ENCODE assay signal across 17 cellular contexts in the genomic region with DNA sequence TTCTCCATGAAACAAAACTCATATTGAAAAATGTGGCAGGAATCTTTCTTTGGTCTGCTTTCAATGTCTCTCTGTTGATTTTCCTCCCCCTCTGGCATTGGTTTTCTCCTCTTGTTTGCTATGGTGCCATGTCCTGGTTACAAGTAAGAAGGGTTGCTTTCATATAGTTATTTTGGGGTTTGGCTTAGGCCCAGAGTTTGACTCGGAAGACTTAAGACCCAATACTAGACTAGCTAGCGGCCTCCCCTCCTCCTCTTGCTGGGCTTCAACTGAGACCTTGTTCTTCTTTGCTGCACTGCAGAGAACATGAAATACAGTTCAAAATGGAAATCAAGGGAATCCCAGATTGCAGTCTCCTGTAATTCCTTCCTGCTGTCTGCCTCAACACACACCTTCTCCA. TPM values are rescaled to one million over a fixed set of nuclear protein-coding genes. Genes with fewer than 3 reads are reported as not detected.
A peak's percentile ranks its signal among the peaks of the same experiment; 100 is the strongest.
DNase-seq lines count a peak whose midpoint lies in the region; TF ChIP-seq lines count a peak whose summit lies in the region.
"Had no signal": no experiment of that assay in that cellular context is flagged by ENCODE, and none has a peak within 500 bp of the region (broad histone marks: within the 10 kb centered on the region; RNA-seq: fewer than 3 reads in every experiment).

No MANE protein-coding gene starts in this region.

- in situ Hi-C loops in SK-MEL-5 (cut with HindIII; ENCODE audit: low pct_unique_long_range_greater_than_20kb, low sequenced_read_pairs) = no loop called here

- no peaks in the 10 kb centered on the region for H3K9me3 ChIP-seq in tibial artery
- H3K9me3 ChIP-seq: BLaER1, colonic mucosa had no signal

- H3K36me3 Mint-ChIP-seq in neural crest cell (ENCODE audit: low read depth) = peaks cover 5% of the 10 kb centered on the region

- peak overlapping the region in 58 of 59 donors; percentile 0 to 83 (median 73) for H3K27ac ChIP-seq in dorsolateral prefrontal cortex
- peak overlapping the region; percentile 96 to 97 for H3K27ac ChIP-seq in tibial artery
- H3K27ac ChIP-seq: BLaER1, colonic mucosa, epithelial cell of prostate had no signal

- H3K27ac Mint-ChIP-seq in neural crest cell (ENCODE audit: unreplicated experiment) = peak overlapping the region; percentile 2
- H3K27ac Mint-ChIP-seq: activated naive CD8-positive, alpha-beta T cell treated with anti-CD3 and anti-CD28 coated beads, Interleukin-2, amount 50 U/mL, for 24 hours; activated T-helper 17 cell treated with anti-CD3 and anti-CD28 coated beads, Interleukin-2, amount 50 U/mL, for 72 hours; T-helper 2 cell treated with Interferon-gamma antibody and Interleukin-4, amounts not matched to agents 5 μg/mL and 100 μg/mL, for 36 hours had no signal

- no peaks in the 10 kb centered on the region for H3K27me3 Mint-ChIP-seq in neural crest cell (ENCODE audit: low read depth)
- H3K27me3 Mint-ChIP-seq: activated naive CD8-positive, alpha-beta T cell treated with anti-CD3 and anti-CD28 coated beads, Interleukin-2, amount 50 U/mL, for 24 hours; activated T-helper 17 cell treated with anti-CD3 and anti-CD28 coated beads, Interleukin-2, amount 50 U/mL, for 72 hours had no signal

- H3K36me3 ChIP-seq in tibial artery = no peaks in the 10 kb centered on the region
- H3K36me3 ChIP-seq: colonic mucosa had no signal

- no peaks in the 10 kb centered on the region for H3K27me3 ChIP-seq in dorsolateral prefrontal cortex
- no peaks in the 10 kb centered on the region for H3K27me3 ChIP-seq in tibial artery
- H3K27me3 ChIP-seq: BLaER1, colonic mucosa had no signal

- no peaks in the 10 kb centered on the region for H3K9me3 Mint-ChIP-seq in neural crest cell
- H3K9me3 Mint-ChIP-seq: activated naive CD8-positive, alpha-beta T cell treated with anti-CD3 and anti-CD28 coated beads, Interleukin-2, amount 50 U/mL, for 24 hours; activated T-helper 17 cell treated with anti-CD3 and anti-CD28 coated beads, Interleukin-2, amount 50 U/mL, for 72 hours; T-helper 2 cell treated with Interferon-gamma antibody and Interleukin-4, amounts not matched to agents 5 μg/mL and 100 μg/mL, for 36 hours had no signal

- H3K4me1 Mint-ChIP-seq in neural crest cell = peaks cover 30% of the 10 kb centered on the region
- H3K4me1 Mint-ChIP-seq: activated naive CD8-positive, alpha-beta T cell treated with anti-CD3 and anti-CD28 coated beads, Interleukin-2, amount 50 U/mL, for 24 hours; activated T-helper 17 cell treated with anti-CD3 and anti-CD28 coated beads, Interleukin-2, amount 50 U/mL, for 72 hours had no signal

- H3K4me3 Mint-ChIP-seq in neural crest cell = no peak overlapping the region
- H3K4me3 Mint-ChIP-seq: activated naive CD8-positive, alpha-beta T cell treated with anti-CD3 and anti-CD28 coated beads, Interleukin-2, amount 50 U/mL, for 24 hours; activated T-helper 17 cell treated with anti-CD3 and anti-CD28 coated beads, Interleukin-2, amount 50 U/mL, for 72 hours; T-helper 2 cell treated with Interferon-gamma antibody and Interleukin-4, amounts not matched to agents 5 μg/mL and 100 μg/mL, for 36 hours had no signal

- DNase-seq in SK-MEL-5 (ENCODE audit: low read depth, low spot score) (peak; percentile 67), dorsolateral prefrontal cortex (no peak), neural crest cell (ENCODE audit: low read depth, low spot score) (no peak), tibial artery (peak in 1 of 2 donors; percentile 75), NCI-H82 (lab: John Stamatoyannopoulos, UW) (no peak), Ammon's horn (ENCODE audit: low spot score) (no peak)
- no peak for DNase-seq in stimulated activated CD4-positive, alpha-beta T cell treated with anti-CD3 and anti-CD28 coated beads, Interleukin-4, amount 100 ng/mL, for 4 hours
- DNase-seq: activated naive CD8-positive, alpha-beta T cell treated with anti-CD3 and anti-CD28 coated beads, Interleukin-2, amount 50 U/mL, for 24 hours; colonic mucosa; NCI-H1694; NCI-H446 treated with DMSO at 0.1 percent for 48 hours; right cardiac atrium; SIG-M5 had no signal

- no peak for TF ChIP-seq CTCF in dorsolateral prefrontal cortex (IDR thresholded peaks at IDR 0.05 in 54 of 56, conservative IDR thresholded peaks at IDR 0.05 in 2 of 56; ENCODE audit: low read depth in 1 of 56, partially characterized antibody in 56 of 56)
- TF ChIP-seq CTCF in neural crest cell (conservative IDR thresholded peaks at IDR 0.05) = no peak
- TF ChIP-seq CTCF in tibial artery (IDR thresholded peaks at IDR 0.05) = no peak

- peaks cover 0 to 86% (median 75%) of the 10 kb centered on the region in 4 donors for H3K4me1 ChIP-seq in tibial artery
- H3K4me1 ChIP-seq: colonic mucosa had no signal

- intact Hi-C loops in dorsolateral prefrontal cortex (cut with DNase I) (no loop called here), tibial artery (cut with DNase I; ENCODE audit: low total_unique reads) (no loop called here)

- H3K4me3 ChIP-seq in dorsolateral prefrontal cortex (no peak overlapping the region), tibial artery (no peak overlapping the region)
- H3K4me3 ChIP-seq: BLaER1, colonic mucosa had no signal

RNA-seq across cellular contexts. Expression of gene CLEC18A, which starts 30.0 kb away (rescaled TPM):
- total RNA-seq in SK-MEL-5 (2014; rRNA removed; shearing (Covaris generic)) = 0.32 and 0.37 TPM in 2 replicates
- polyA plus RNA-seq in SK-MEL-5 (2015; cell fraction: cytosol; rRNA removed) = 0.05 TPM in 1 of 2 replicates, not detected in the other
- 0.66 and 3.4 TPM in 2 replicates for polyA plus RNA-seq in SK-MEL-5 (2015; cell fraction: nucleus; rRNA removed)
- total RNA-seq in dorsolateral prefrontal cortex = 10 to 100 TPM in 5 of 120 experiments, 1 to 10 TPM in 108, under 1 TPM in 6, not detected in 1; 0.35 to 15.8 (median 3.8) TPM
- 3.1 and 3.8 TPM in 2 replicates for total RNA-seq in neural crest cell
